In the genomic region with DNA sequence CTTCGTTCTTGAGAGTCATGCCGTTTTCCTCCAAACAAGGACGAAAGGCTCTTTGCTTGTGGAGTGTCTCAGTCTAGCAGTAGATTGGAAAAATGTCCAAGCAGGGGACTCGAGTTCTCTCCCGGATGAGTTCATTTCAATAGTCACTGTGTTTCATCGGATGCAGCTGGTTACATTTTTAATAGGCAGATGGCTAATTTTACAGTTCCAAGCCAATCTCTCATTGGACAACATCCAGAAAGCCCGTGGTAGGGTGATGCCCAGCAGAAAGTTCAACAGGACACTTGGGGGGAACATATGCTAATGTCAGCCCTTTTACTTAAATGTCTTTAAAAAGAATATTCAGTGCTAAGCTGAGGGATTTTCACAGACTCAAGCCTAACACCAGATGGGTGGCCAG, we compare ENCODE assay signal across 1 cellular context.
TF ChIP-seq lines count a peak whose summit lies in the region.

No MANE protein-coding gene starts in this region.

TF ChIP-seq in SK-N-SH, 30 proteins besides CTCF, POLR2A, EP300 and RAD21 (continued from another document):
- TF ChIP-seq, protein P1, sequence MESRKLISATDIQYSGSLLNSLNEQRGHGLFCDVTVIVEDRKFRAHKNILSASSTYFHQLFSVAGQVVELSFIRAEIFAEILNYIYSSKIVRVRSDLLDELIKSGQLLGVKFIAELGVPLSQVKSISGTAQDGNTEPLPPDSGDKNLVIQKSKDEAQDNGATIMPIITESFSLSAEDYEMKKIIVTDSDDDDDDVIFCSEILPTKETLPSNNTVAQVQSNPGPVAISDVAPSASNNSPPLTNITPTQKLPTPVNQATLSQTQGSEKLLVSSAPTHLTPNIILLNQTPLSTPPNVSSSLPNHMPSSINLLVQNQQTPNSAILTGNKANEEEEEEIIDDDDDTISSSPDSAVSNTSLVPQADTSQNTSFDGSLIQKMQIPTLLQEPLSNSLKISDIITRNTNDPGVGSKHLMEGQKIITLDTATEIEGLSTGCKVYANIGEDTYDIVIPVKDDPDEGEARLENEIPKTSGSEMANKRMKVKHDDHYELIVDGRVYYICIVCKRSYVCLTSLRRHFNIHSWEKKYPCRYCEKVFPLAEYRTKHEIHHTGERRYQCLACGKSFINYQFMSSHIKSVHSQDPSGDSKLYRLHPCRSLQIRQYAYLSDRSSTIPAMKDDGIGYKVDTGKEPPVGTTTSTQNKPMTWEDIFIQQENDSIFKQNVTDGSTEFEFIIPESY (IDR thresholded peaks at IDR 0.05; ENCODE audit: borderline replicate concordance, low read depth) = no peak
- TF ChIP-seq, protein P2, sequence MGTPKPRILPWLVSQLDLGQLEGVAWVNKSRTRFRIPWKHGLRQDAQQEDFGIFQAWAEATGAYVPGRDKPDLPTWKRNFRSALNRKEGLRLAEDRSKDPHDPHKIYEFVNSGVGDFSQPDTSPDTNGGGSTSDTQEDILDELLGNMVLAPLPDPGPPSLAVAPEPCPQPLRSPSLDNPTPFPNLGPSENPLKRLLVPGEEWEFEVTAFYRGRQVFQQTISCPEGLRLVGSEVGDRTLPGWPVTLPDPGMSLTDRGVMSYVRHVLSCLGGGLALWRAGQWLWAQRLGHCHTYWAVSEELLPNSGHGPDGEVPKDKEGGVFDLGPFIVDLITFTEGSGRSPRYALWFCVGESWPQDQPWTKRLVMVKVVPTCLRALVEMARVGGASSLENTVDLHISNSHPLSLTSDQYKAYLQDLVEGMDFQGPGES (IDR thresholded peaks at IDR 0.05; ENCODE audit: low read depth, low read length) = no peak
- TF ChIP-seq EZH2phosphoT487 (IDR thresholded peaks at IDR 0.05; ENCODE audit: borderline replicate concordance, low read depth) = no peak
